In the genomic region with DNA sequence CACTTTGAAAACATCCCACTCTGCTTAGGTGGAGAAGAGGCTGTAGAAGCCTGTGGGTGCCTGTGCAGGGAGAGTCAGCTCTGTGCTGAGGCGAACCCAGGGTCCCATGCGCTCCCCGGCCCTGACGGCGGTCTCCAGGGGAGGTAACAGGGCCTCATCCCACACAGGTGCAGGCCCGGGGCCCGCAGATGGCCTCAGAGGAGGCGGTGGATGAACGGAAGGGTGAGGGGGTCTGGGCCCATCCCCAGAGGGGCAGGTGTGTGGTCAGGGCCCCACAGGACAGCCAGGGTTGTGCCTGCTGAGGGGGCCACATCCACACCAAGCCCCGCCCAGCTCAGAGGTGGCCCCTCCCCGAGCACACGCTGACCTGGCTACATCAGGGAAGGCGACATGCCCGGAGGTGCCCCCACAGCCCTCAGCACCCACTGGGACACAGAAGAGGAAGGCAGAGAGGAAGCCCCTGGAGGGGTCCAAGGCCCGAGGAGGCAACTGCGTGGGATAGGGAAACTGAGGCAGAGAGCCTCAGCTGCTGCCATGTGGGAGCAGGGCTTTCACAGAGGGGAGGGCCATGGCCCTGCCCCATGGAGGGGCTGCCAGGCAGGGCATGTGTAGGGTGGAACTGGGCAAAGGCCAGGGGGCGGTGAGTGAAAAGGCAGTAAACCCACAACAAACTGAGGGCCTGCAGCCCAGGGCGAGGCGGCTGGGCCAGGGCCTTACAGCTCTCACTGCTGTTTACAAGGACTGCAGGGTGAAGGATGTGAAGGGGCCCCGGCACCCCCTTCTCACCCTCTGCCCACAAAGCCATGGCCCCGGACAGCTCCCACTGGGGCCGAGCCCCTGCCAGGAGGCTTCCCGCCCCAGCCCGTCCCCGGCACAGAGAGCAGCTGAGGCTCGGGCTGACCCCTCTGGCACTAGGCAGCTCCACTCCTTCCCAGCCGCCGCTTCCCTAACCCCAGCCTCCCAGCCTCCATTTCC, we compare ENCODE assay signal across 34 cellular contexts. TPM values are rescaled to one million over a fixed set of nuclear protein-coding genes. Genes with fewer than 3 reads are reported as not detected.
"Had no signal": no experiment of that assay in that cellular context is flagged by ENCODE, and none has a peak within 500 bp of the region (broad histone marks: within the 10 kb centered on the region; RNA-seq: fewer than 3 reads in every experiment).

No MANE protein-coding gene starts in this region.

- H3K36me3 ChIP-seq: adrenal gland, gastrocnemius medialis had no signal

- H3K27me3 Mint-ChIP-seq: activated CD4-positive, alpha-beta memory T cell treated with anti-CD3 and anti-CD28 coated beads for 36 hours; activated CD4-positive, alpha-beta T cell treated with anti-CD3 and anti-CD28 coated beads for 36 hours; activated CD4-positive, alpha-beta T cell treated with anti-CD3 and anti-CD28 coated beads, Interleukin-2, amount 10 ng/mL, durations not matched to agents 24 days and 14 days; activated CD8-positive, alpha-beta memory T cell treated with anti-CD3 and anti-CD28 coated beads, Interleukin-2, amount 10 ng/mL, durations not matched to agents 7 days and 5 days; activated naive CD4-positive, alpha-beta T cell treated with anti-CD3 and anti-CD28 coated beads, Interleukin-2, amount 50 U/mL, for 24 hours; activated naive CD8-positive, alpha-beta T cell treated with anti-CD3 and anti-CD28 coated beads for 36 hours; activated naive CD8-positive, alpha-beta T cell treated with anti-CD3 and anti-CD28 coated beads, Interleukin-2, amount 50 U/mL, for 24 hours; effector memory CD8-positive, alpha-beta T cell had no signal

- H3K4me3 ChIP-seq: adrenal gland, body of pancreas, esophagus muscularis mucosa, gastrocnemius medialis had no signal

- H3K9me3 Mint-ChIP-seq: activated CD4-positive, alpha-beta memory T cell treated with anti-CD3 and anti-CD28 coated beads for 36 hours; activated CD4-positive, alpha-beta T cell treated with anti-CD3 and anti-CD28 coated beads, Interleukin-2, amount 10 ng/mL, durations not matched to agents 24 days and 14 days; activated naive CD4-positive, alpha-beta T cell treated with anti-CD3 and anti-CD28 coated beads for 36 hours; activated naive CD4-positive, alpha-beta T cell treated with anti-CD3 and anti-CD28 coated beads, Interleukin-2, amount 50 U/mL, for 24 hours; activated naive CD8-positive, alpha-beta T cell treated with anti-CD3 and anti-CD28 coated beads for 36 hours; activated naive CD8-positive, alpha-beta T cell treated with anti-CD3 and anti-CD28 coated beads, Interleukin-2, amount 50 U/mL, for 24 hours; activated T-helper 1 cell treated with anti-CD3 and anti-CD28 coated beads, Interleukin-12 subunit alpha, Interleukin-12 subunit beta, Interleukin-2, Interleukin-4 antibody, amounts not matched to agents 30 ng/mL and 10 ng/mL and 1 ng/mL, durations not matched to agents 14 hours and 24 hours and 36 hours; activated T-helper 2 cell treated with anti-CD3 and anti-CD28 coated beads, Interferon-gamma antibody, Interleukin-2, Interleukin-4, amounts not matched to agents 10 μg/mL and 5 μg/mL and 100 μg/mL, durations not matched to agents 14 hours and 24 hours and 36 hours; effector memory CD8-positive, alpha-beta T cell had no signal

- FAIRE-seq: colon had no signal

- DNase-seq: activated CD4-positive, alpha-beta memory T cell treated with anti-CD3 and anti-CD28 coated beads for 36 hours; activated CD4-positive, alpha-beta T cell treated with anti-CD3 and anti-CD28 coated beads for 36 hours; activated CD4-positive, alpha-beta T cell treated with anti-CD3 and anti-CD28 coated beads, Interleukin-2, amount 10 ng/mL, durations not matched to agents 24 days and 14 days; activated CD4-positive, CD25-positive, alpha-beta regulatory T cell; activated CD4-positive, CD25-positive, alpha-beta regulatory T cell treated with anti-CD3 and anti-CD28 coated beads, Interleukin-2, amount 50 U/mL, for 72 hours; activated CD8-positive, alpha-beta memory T cell treated with anti-CD3 and anti-CD28 coated beads, Interleukin-2, amount 10 ng/mL, durations not matched to agents 7 days and 5 days; activated CD8-positive, alpha-beta memory T cell treated with anti-CD3 and anti-CD28 coated beads, Interleukin-2, amount 50 U/mL, for 4 hours; activated CD8-positive, alpha-beta T cell treated with anti-CD3 and anti-CD28 coated beads, Interleukin-2, amount 10 ng/mL, durations not matched to agents 7 days and 5 days; activated effector memory CD4-positive, alpha-beta T cell treated with anti-CD3 and anti-CD28 coated beads, Interleukin-2, amount 50 U/mL, for 16 hours; activated naive CD4-positive, alpha-beta T cell treated with anti-CD3 and anti-CD28 coated beads for 36 hours; activated naive CD8-positive, alpha-beta T cell treated with anti-CD3 and anti-CD28 coated beads for 36 hours; activated naive CD8-positive, alpha-beta T cell treated with anti-CD3 and anti-CD28 coated beads, Interleukin-2, amount 50 U/mL, for 24 hours; activated T-cell treated with anti-CD3 and anti-CD28 coated beads, Interleukin-2, amount 50 U/mL, for 1 hour; activated T-cell treated with anti-CD3 and anti-CD28 coated beads, Interleukin-2, amount 50 U/mL, for 48 hours; adrenal gland; amygdala; aorta; body of pancreas; caudate nucleus; cortex of kidney; dermis blood vessel endothelial cell; effector CD4-positive, alpha-beta T cell; effector memory CD8-positive, alpha-beta T cell; erythroblast; foreskin keratinocyte; gastrocnemius medialis; glutamatergic neuron; T-helper 2 cell had no signal

- H3K9me3 ChIP-seq: adrenal gland, body of pancreas, esophagus muscularis mucosa, gastrocnemius medialis had no signal

- H3K27ac Mint-ChIP-seq: activated CD4-positive, alpha-beta memory T cell treated with anti-CD3 and anti-CD28 coated beads for 36 hours; activated CD4-positive, alpha-beta T cell treated with anti-CD3 and anti-CD28 coated beads for 36 hours; activated CD4-positive, alpha-beta T cell treated with anti-CD3 and anti-CD28 coated beads, Interleukin-2, amount 10 ng/mL, durations not matched to agents 24 days and 14 days; activated CD8-positive, alpha-beta memory T cell treated with anti-CD3 and anti-CD28 coated beads, Interleukin-2, amount 10 ng/mL, durations not matched to agents 7 days and 5 days; activated CD8-positive, alpha-beta T cell treated with anti-CD3 and anti-CD28 coated beads, Interleukin-2, amount 10 ng/mL, durations not matched to agents 7 days and 5 days; activated naive CD4-positive, alpha-beta T cell treated with anti-CD3 and anti-CD28 coated beads for 36 hours; activated naive CD4-positive, alpha-beta T cell treated with anti-CD3 and anti-CD28 coated beads, Interleukin-2, amount 50 U/mL, for 24 hours; activated naive CD8-positive, alpha-beta T cell treated with anti-CD3 and anti-CD28 coated beads for 36 hours; activated naive CD8-positive, alpha-beta T cell treated with anti-CD3 and anti-CD28 coated beads, Interleukin-2, amount 50 U/mL, for 24 hours; activated T-helper 1 cell treated with anti-CD3 and anti-CD28 coated beads, Interleukin-12 subunit alpha, Interleukin-12 subunit beta, Interleukin-2, Interleukin-4 antibody, amounts not matched to agents 30 ng/mL and 10 ng/mL and 1 ng/mL, durations not matched to agents 14 hours and 24 hours and 36 hours; activated T-helper 2 cell treated with anti-CD3 and anti-CD28 coated beads, Interferon-gamma antibody, Interleukin-2, Interleukin-4, amounts not matched to agents 10 μg/mL and 5 μg/mL and 100 μg/mL, durations not matched to agents 14 hours and 24 hours and 36 hours; effector memory CD8-positive, alpha-beta T cell had no signal

- H3K36me3 Mint-ChIP-seq: activated CD4-positive, alpha-beta memory T cell treated with anti-CD3 and anti-CD28 coated beads for 36 hours; activated naive CD8-positive, alpha-beta T cell treated with anti-CD3 and anti-CD28 coated beads for 36 hours had no signal

- H3K27me3 ChIP-seq: adrenal gland, body of pancreas, esophagus muscularis mucosa, foreskin keratinocyte, gastrocnemius medialis had no signal

- H3K4me1 ChIP-seq: foreskin keratinocyte had no signal

- H3K4me3 Mint-ChIP-seq: activated CD4-positive, alpha-beta memory T cell treated with anti-CD3 and anti-CD28 coated beads for 36 hours; activated CD4-positive, alpha-beta T cell treated with anti-CD3 and anti-CD28 coated beads for 36 hours; activated CD4-positive, alpha-beta T cell treated with anti-CD3 and anti-CD28 coated beads, Interleukin-2, amount 10 ng/mL, durations not matched to agents 24 days and 14 days; activated CD8-positive, alpha-beta memory T cell treated with anti-CD3 and anti-CD28 coated beads, Interleukin-2, amount 10 ng/mL, durations not matched to agents 7 days and 5 days; activated CD8-positive, alpha-beta T cell treated with anti-CD3 and anti-CD28 coated beads, Interleukin-2, amount 10 ng/mL, durations not matched to agents 7 days and 5 days; activated naive CD4-positive, alpha-beta T cell treated with anti-CD3 and anti-CD28 coated beads for 36 hours; activated naive CD4-positive, alpha-beta T cell treated with anti-CD3 and anti-CD28 coated beads, Interleukin-2, amount 50 U/mL, for 24 hours; activated naive CD8-positive, alpha-beta T cell treated with anti-CD3 and anti-CD28 coated beads for 36 hours; activated naive CD8-positive, alpha-beta T cell treated with anti-CD3 and anti-CD28 coated beads, Interleukin-2, amount 50 U/mL, for 24 hours; activated T-helper 1 cell treated with anti-CD3 and anti-CD28 coated beads, Interleukin-12 subunit alpha, Interleukin-12 subunit beta, Interleukin-2, Interleukin-4 antibody, amounts not matched to agents 30 ng/mL and 10 ng/mL and 1 ng/mL, durations not matched to agents 14 hours and 24 hours and 36 hours; effector memory CD8-positive, alpha-beta T cell had no signal

- ATAC-seq: activated CD4-positive, alpha-beta T cell treated with anti-CD3 and anti-CD28 coated beads for 36 hours; activated CD8-positive, alpha-beta memory T cell treated with anti-CD3 and anti-CD28 coated beads, Interleukin-2, amount 10 ng/mL, durations not matched to agents 7 days and 5 days; activated CD8-positive, alpha-beta T cell treated with anti-CD3 and anti-CD28 coated beads, Interleukin-2, amount 10 ng/mL, durations not matched to agents 7 days and 5 days; activated naive CD8-positive, alpha-beta T cell treated with anti-CD3 and anti-CD28 coated beads, Interleukin-2, amount 50 U/mL, for 24 hours; body of pancreas; effector memory CD8-positive, alpha-beta T cell; foreskin keratinocyte; gastrocnemius medialis had no signal

- H3K27ac ChIP-seq: adrenal gland, body of pancreas, esophagus muscularis mucosa, foreskin keratinocyte, gastrocnemius medialis had no signal

RNA-seq across cellular contexts. Expression of a gene that starts 47.7 kb away (rescaled TPM):
- total RNA-seq: activated CD4-positive, alpha-beta memory T cell treated with anti-CD3 and anti-CD28 coated beads for 36 hours; activated CD4-positive, alpha-beta T cell treated with anti-CD3 and anti-CD28 coated beads for 36 hours; activated CD4-positive, alpha-beta T cell treated with anti-CD3 and anti-CD28 coated beads, Interleukin-2, amount 10 ng/mL, durations not matched to agents 24 days and 14 days; activated CD8-positive, alpha-beta memory T cell treated with anti-CD3 and anti-CD28 coated beads for 36 hours; activated CD8-positive, alpha-beta memory T cell treated with anti-CD3 and anti-CD28 coated beads, Interleukin-2, amount 10 ng/mL, durations not matched to agents 7 days and 5 days; activated CD8-positive, alpha-beta T cell treated with anti-CD3 and anti-CD28 coated beads, Interleukin-2, amount 10 ng/mL, durations not matched to agents 7 days and 5 days; activated naive CD4-positive, alpha-beta T cell treated with anti-CD3 and anti-CD28 coated beads for 36 hours; activated naive CD8-positive, alpha-beta T cell treated with anti-CD3 and anti-CD28 coated beads for 36 hours; activated T-helper 1 cell treated with anti-CD3 and anti-CD28 coated beads, Interleukin-12 subunit alpha, Interleukin-12 subunit beta, Interleukin-2, Interleukin-4 antibody, amounts not matched to agents 30 ng/mL and 10 ng/mL and 1 ng/mL, durations not matched to agents 14 hours and 24 hours and 36 hours; activated T-helper 2 cell treated with anti-CD3 and anti-CD28 coated beads, Interferon-gamma antibody, Interleukin-2, Interleukin-4, amounts not matched to agents 10 μg/mL and 5 μg/mL and 100 μg/mL, durations not matched to agents 14 hours and 24 hours and 36 hours; aorta; esophagus muscularis mucosa; foreskin keratinocyte had no signal
- polyA plus RNA-seq: foreskin keratinocyte had no signal
